ENCODE assay signal across 16 cellular contexts in the genomic region with DNA sequence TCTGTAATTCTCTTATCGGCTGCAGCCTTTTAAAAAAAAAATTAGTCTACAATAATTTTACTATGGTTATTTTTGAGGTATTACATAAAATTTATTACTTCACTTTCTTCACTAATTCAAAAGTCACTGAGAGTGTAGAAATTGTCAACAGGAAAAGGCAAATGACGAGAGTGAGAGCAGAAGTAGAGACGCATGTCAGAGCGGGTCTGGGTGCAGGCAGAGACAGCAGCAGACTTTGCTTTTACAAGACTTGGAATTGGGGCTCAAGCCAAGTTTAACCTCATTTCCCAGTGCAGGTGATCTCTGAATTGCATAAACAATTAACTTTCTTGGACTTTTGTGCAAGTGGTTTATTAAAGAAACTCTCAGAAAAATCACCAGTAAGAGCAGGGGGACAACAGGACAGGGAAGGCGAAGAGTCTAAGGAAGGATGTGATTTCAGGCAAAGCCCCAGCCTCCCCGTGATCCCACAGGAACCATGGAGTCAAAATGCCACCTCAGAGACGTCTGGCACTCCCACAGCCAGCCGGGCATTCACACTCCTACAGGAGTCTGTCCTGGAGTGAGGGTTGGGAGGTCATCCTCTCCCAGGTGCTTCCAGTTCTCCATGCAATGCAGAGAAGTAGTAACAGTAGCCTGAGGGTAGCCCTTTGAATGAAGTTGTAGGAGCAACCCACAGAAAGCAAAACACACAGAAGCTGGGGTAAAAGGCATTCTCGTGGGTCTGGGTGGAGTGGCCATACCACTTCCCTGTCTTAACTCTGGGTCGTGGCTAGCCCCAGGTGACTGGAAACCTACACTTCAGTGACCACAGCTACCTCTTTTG.
A peak's percentile ranks its signal among the peaks of the same experiment; 100 is the strongest.
DNase-seq lines count a peak whose midpoint lies in the region; ATAC-seq and TF ChIP-seq lines count a peak whose summit lies in the region.
"Had no signal": no experiment of that assay in that cellular context is flagged by ENCODE, and none has a peak within 500 bp of the region (broad histone marks: within the 10 kb centered on the region; RNA-seq: fewer than 3 reads in every experiment).

No MANE protein-coding gene starts in this region.

- intact Hi-C loops in activated CD4-positive, alpha-beta T cell treated with anti-CD3 and anti-CD28 coated beads, Interleukin-2, amount 10 ng/mL, durations not matched to agents 24 days and 14 days (cut with micrococcal nuclease), result no loop called here
- intact Hi-C loops in Panc1 (cut with micrococcal nuclease; ENCODE audit: unreplicated experiment), result no loop called here

- H3K4me3 ChIP-seq in Panc1 (ENCODE audit: low read depth in 2 of 2, low read length in 2 of 2), result peak overlapping the region in 1 of 2 experiments; percentile 19; a peak in 2 of 4 replicates
- H3K4me3 ChIP-seq: gastroesophageal sphincter, K562, neural progenitor cell had no signal

- no peaks in the 10 kb centered on the region for H3K36me3 Mint-ChIP-seq in activated CD4-positive, alpha-beta T cell treated with anti-CD3 and anti-CD28 coated beads, Interleukin-2, amount 10 ng/mL, durations not matched to agents 24 days and 14 days (ENCODE audit: low read depth)
- H3K36me3 Mint-ChIP-seq in stimulated activated memory B cell treated with anti-CD40 and anti-IgM and Interleukin-4, amounts not matched to agents 10 μg/mL and 1 μg/mL and 100 μg/mL, for 72 hours, result no peaks in the 10 kb centered on the region
- H3K36me3 Mint-ChIP-seq: neural progenitor cell had no signal

- H3K4me1 Mint-ChIP-seq in activated CD4-positive, alpha-beta T cell treated with anti-CD3 and anti-CD28 coated beads, Interleukin-2, amount 10 ng/mL, durations not matched to agents 24 days and 14 days, result peaks cover 13% of the 10 kb centered on the region
- H3K4me1 Mint-ChIP-seq in stimulated activated memory B cell treated with anti-CD40 and anti-IgM and Interleukin-4, amounts not matched to agents 10 μg/mL and 1 μg/mL and 100 μg/mL, for 72 hours, result peaks cover 13% of the 10 kb centered on the region
- H3K4me1 Mint-ChIP-seq: neural progenitor cell had no signal

- no peaks in the 10 kb centered on the region; the same call in none of the 2 replicates for H3K4me1 ChIP-seq in Panc1 (ENCODE audit: control insufficient read depth, insufficient read depth, low read length)
- H3K4me1 ChIP-seq: neural progenitor cell had no signal

- TF ChIP-seq CTCF in Panc1 (IDR thresholded peaks at IDR 0.05), result no peak

- H3K27me3 Mint-ChIP-seq in activated CD4-positive, alpha-beta T cell treated with anti-CD3 and anti-CD28 coated beads, Interleukin-2, amount 10 ng/mL, durations not matched to agents 24 days and 14 days, result no peaks in the 10 kb centered on the region
- no peaks in the 10 kb centered on the region for H3K27me3 Mint-ChIP-seq in stimulated activated memory B cell treated with anti-CD40 and anti-IgM and Interleukin-4, amounts not matched to agents 10 μg/mL and 1 μg/mL and 100 μg/mL, for 72 hours

- in situ Hi-C loops in Panc1 (cut with HindIII; ENCODE audit: low pct_unique_long_range_greater_than_20kb, low sequenced_read_pairs), result no loop called here

- BruUV-seq in Panc1 (replicated peaks; lab: Mats Ljungman, UMichigan), result no TSS peak

- peak; percentile 59 for DNase-seq in activated CD4-positive, alpha-beta T cell treated with anti-CD3 and anti-CD28 coated beads, Interleukin-2, amount 10 ng/mL, durations not matched to agents 24 days and 14 days
- DNase-seq in activated CD4-positive, alpha-beta T cell treated with anti-CD3 and anti-CD28 coated beads, Interleukin-2, amount 50 U/mL, for 48 hours, result no peak
- DNase-seq in Panc1 (ENCODE audit: low read depth, low spot score) (no peak), epithelial cell of prostate (ENCODE audit: low read depth, low spot score) (no peak), HUDEP-2 (lab: John Stamatoyannopoulos, UW; ENCODE audit: unreplicated experiment in 76 of 76) (no peak), SW480 (ENCODE audit: low spot score) (no peak)
- no peak for DNase-seq in activated effector memory CD4-positive, alpha-beta T cell treated with anti-CD3 and anti-CD28 coated beads, Interleukin-2, amount 50 U/mL, for 16 hours
- DNase-seq: activated CD8-positive, alpha-beta memory T cell treated with anti-CD3 and anti-CD28 coated beads for 24 hours; DMS79; effector CD8-positive, alpha-beta T cell; NCI-H187 treated with DMSO at 0.1 percent for 48 hours; stimulated activated CD4-positive, alpha-beta T cell treated with anti-CD3 and anti-CD28 coated beads, Interleukin-12 subunit alpha, Interleukin-12 subunit beta, amount 100 ng/mL, for 4 hours had no signal

- H3K4me3 Mint-ChIP-seq in activated CD4-positive, alpha-beta T cell treated with anti-CD3 and anti-CD28 coated beads, Interleukin-2, amount 10 ng/mL, durations not matched to agents 24 days and 14 days, result peak overlapping the region; percentile 59
- H3K4me3 Mint-ChIP-seq in stimulated activated memory B cell treated with anti-CD40 and anti-IgM and Interleukin-4, amounts not matched to agents 10 μg/mL and 1 μg/mL and 100 μg/mL, for 72 hours, result no peak overlapping the region
- H3K4me3 Mint-ChIP-seq: neural progenitor cell had no signal

- no peaks in the 10 kb centered on the region for H3K36me3 ChIP-seq in Panc1 (ENCODE audit: control insufficient read depth, insufficient read depth, low read length)
- H3K36me3 ChIP-seq: gastroesophageal sphincter, neural progenitor cell had no signal

- H3K27ac Mint-ChIP-seq in activated CD4-positive, alpha-beta T cell treated with anti-CD3 and anti-CD28 coated beads, Interleukin-2, amount 10 ng/mL, durations not matched to agents 24 days and 14 days, result peak overlapping the region; percentile 45
- H3K27ac Mint-ChIP-seq in stimulated activated memory B cell treated with anti-CD40 and anti-IgM and Interleukin-4, amounts not matched to agents 10 μg/mL and 1 μg/mL and 100 μg/mL, for 72 hours, result no peak overlapping the region
- H3K27ac Mint-ChIP-seq: neural progenitor cell had no signal

- POLR2A ChIA-PET in Panc1 (lab: Charles Lee), result no interaction called here

- H3K27me3 ChIP-seq in Panc1 (ENCODE audit: control insufficient read depth, insufficient read depth, low read length), result no peaks in the 10 kb centered on the region
- H3K27me3 ChIP-seq: gastroesophageal sphincter, neural progenitor cell had no signal

- peaks cover 3% of the 10 kb centered on the region for H3K9me3 Mint-ChIP-seq in activated CD4-positive, alpha-beta T cell treated with anti-CD3 and anti-CD28 coated beads, Interleukin-2, amount 10 ng/mL, durations not matched to agents 24 days and 14 days
- H3K9me3 Mint-ChIP-seq in stimulated activated memory B cell treated with anti-CD40 and anti-IgM and Interleukin-4, amounts not matched to agents 10 μg/mL and 1 μg/mL and 100 μg/mL, for 72 hours, result no peaks in the 10 kb centered on the region
- H3K9me3 Mint-ChIP-seq: neural progenitor cell had no signal

- CTCF ChIA-PET in Panc1 (lab: Charles Lee), result no interaction called here

- ATAC-seq in Panc1, result peak; percentile 89
- peak; percentile 64 for ATAC-seq in stimulated activated memory B cell treated with anti-CD40 and anti-IgM and Interleukin-4, amounts not matched to agents 10 μg/mL and 1 μg/mL and 100 μg/mL, for 72 hours
- ATAC-seq: gastroesophageal sphincter, K562 had no signal

- H3K27ac ChIP-seq in Panc1 (ENCODE audit: low read length) (peak overlapping the region; percentile 57; the same call in 1 of the 2 replicates), epithelial cell of prostate (peak overlapping the region; percentile 62)
- H3K27ac ChIP-seq: gastroesophageal sphincter, neural progenitor cell had no signal

- H3K9me3 ChIP-seq in Panc1 (ENCODE audit: control insufficient read depth, insufficient read depth, low read depth, low read length), result no peaks in the 10 kb centered on the region
- H3K9me3 ChIP-seq: gastroesophageal sphincter had no signal
